Comparison of ENCODE assay signal across 13 cellular contexts in genomic region chr1:152348447-152348846, GRCh38. TPM values are rescaled to one million over a fixed set of nuclear protein-coding genes. Genes with fewer than 3 reads are reported as not detected.
A peak's percentile ranks its signal among the peaks of the same experiment; 100 is the strongest.
DNase-seq lines count a peak whose midpoint lies in the region; FAIRE-seq and TF ChIP-seq lines count a peak whose summit lies in the region.
"Had no signal": no experiment of that assay in that cellular context is flagged by ENCODE, and none has a peak within 500 bp of the region (broad histone marks: within the 10 kb centered on the region; RNA-seq: fewer than 3 reads in every experiment).

No MANE protein-coding gene starts in this region.

- FAIRE-seq in RCC 7860 (lab: Jason Lieb, UNC): peak; percentile 53
- no peak for FAIRE-seq in frontal cortex (lab: Jason Lieb, UNC)

- DNase-seq in Daoy (ENCODE audit: low read depth): peak; percentile 9
- peak; percentile 41 for DNase-seq in HT1080 (ENCODE audit: low read depth)
- DNase-seq in RCC 7860 (ENCODE audit: low spot score): peak; percentile 35
- peak; percentile 6 for DNase-seq in fibroblast of mammary gland (ENCODE audit: low read depth)
- no peak for DNase-seq in stimulated activated CD4-positive, alpha-beta T cell treated with anti-CD3 and anti-CD28 coated beads, Interleukin-12 subunit alpha, Interleukin-12 subunit beta, amount 100 ng/mL, for 4 hours
- DNase-seq in activated CD4-positive, alpha-beta T cell treated with anti-CD3 and anti-CD28 coated beads, Interleukin-2, amount 50 U/mL, for 1 hour: no peak
- DNase-seq in retina: no peak
- DNase-seq in frontal cortex (ENCODE audit: low spot score in 2 of 2): no peak
- DNase-seq: activated naive CD8-positive, alpha-beta T cell treated with anti-CD3 and anti-CD28 coated beads, Interleukin-2, amount 10 ng/mL, durations not matched to agents 7 days and 5 days; stimulated activated CD4-positive, alpha-beta T cell treated with anti-CD3 and anti-CD28 coated beads, Interleukin-1b, Interleukin-23, amount 100 ng/mL, for 48 hours had no signal

- TF ChIP-seq CTCF in fibroblast of mammary gland (conservative IDR thresholded peaks at IDR 0.05; ENCODE audit: control insufficient read depth, insufficient read depth, low read depth, low read length): peak; percentile 25

- no peak overlapping the region for H3K4me3 ChIP-seq in fibroblast of mammary gland (ENCODE audit: control insufficient read depth, low read depth, low read length)
- H3K4me3 ChIP-seq: HAP-1 had no signal

RNA-seq across cellular contexts. Expression of gene FLG2, which starts 11.4 kb away (rescaled TPM):
- total RNA-seq in Daoy (2014; rRNA removed; shearing (Covaris generic)): not detected in 2 replicates
- total RNA-seq in HT1080 (2014; rRNA removed; shearing (Covaris generic)): not detected in 2 replicates
- polyA plus RNA-seq in HT1080 (2015; cell fraction: cytosol; rRNA removed): not detected in 2 replicates
- not detected in 2 replicates for polyA plus RNA-seq in HT1080 (2015; cell fraction: nucleus; rRNA removed)
- not detected for total RNA-seq in frontal cortex
- total RNA-seq: activated naive CD8-positive, alpha-beta T cell treated with anti-CD3 and anti-CD28 coated beads, Interleukin-2, amount 10 ng/mL, durations not matched to agents 7 days and 5 days; Caco-2; posterior vena cava had no signal

RNA-seq across cellular contexts. Expression of gene FLG, which starts 23.4 kb away (rescaled TPM):
- total RNA-seq in Daoy (2014; rRNA removed; shearing (Covaris generic)): 0.24 and 0.34 TPM in 2 replicates
- total RNA-seq in HT1080 (2014; rRNA removed; shearing (Covaris generic)): 0.80 and 0.88 TPM in 2 replicates
- 0.58 and 0.69 TPM in 2 replicates for polyA plus RNA-seq in HT1080 (2015; cell fraction: cytosol; rRNA removed)
- polyA plus RNA-seq in HT1080 (2015; cell fraction: nucleus; rRNA removed): 4.5 and 4.9 TPM in 2 replicates
- under 0.01 TPM for total RNA-seq in frontal cortex
- total RNA-seq: activated naive CD8-positive, alpha-beta T cell treated with anti-CD3 and anti-CD28 coated beads, Interleukin-2, amount 10 ng/mL, durations not matched to agents 7 days and 5 days; Caco-2; posterior vena cava had no signal

Comparison
In these comparisons a context has a peak if more than half of its experiments do, and no peak if none do; other contexts are left out.
1. DNase-seq: peak in Daoy (single experiment), HT1080 (single experiment), RCC 7860 (single experiment) and fibroblast of mammary gland (single experiment); none in stimulated activated CD4-positive, alpha-beta T cell treated with anti-CD3 and anti-CD28 coated beads, Interleukin-12 subunit alpha, Interleukin-12 subunit beta, amount 100 ng/mL, for 4 hours (single experiment), activated CD4-positive, alpha-beta T cell treated with anti-CD3 and anti-CD28 coated beads, Interleukin-2, amount 50 U/mL, for 1 hour (single experiment), retina (single experiment) and frontal cortex (0 of 2).